In genomic region chr17:16442594-16443389, GRCh38 we compare ENCODE assay signal across 8 cellular contexts. TPM values are rescaled to one million over a fixed set of nuclear protein-coding genes. Genes with fewer than 3 reads are reported as not detected.
DNase-seq lines count a peak whose midpoint lies in the region; ATAC-seq and TF ChIP-seq lines count a peak whose summit lies in the region.

No MANE protein-coding gene starts in this region.

- H3K27me3 Mint-ChIP-seq in nephron progenitor cell (ENCODE audit: low read depth, poor library complexity), result no peaks in the 10 kb centered on the region

- H3K27me3 ChIP-seq in Loucy (ENCODE audit: insufficient read depth, low read length, poor library complexity, severe bottlenecking) (peaks cover 5% of the 10 kb centered on the region), foreskin keratinocyte (no peaks in the 10 kb centered on the region), colonic mucosa (no peaks in the 10 kb centered on the region)

- H3K4me1 ChIP-seq in Loucy (ENCODE audit: insufficient read depth, low read length, poor library complexity, severe bottlenecking) (peaks cover 36% of the 10 kb centered on the region), foreskin keratinocyte (peaks cover 3% of the 10 kb centered on the region), colonic mucosa (peaks cover 10% of the 10 kb centered on the region)

- peak overlapping the region; percentile 99 for H3K4me2 ChIP-seq in Loucy (ENCODE audit: low read depth, low read length, poor library complexity, severe bottlenecking)

- no peaks in the 10 kb centered on the region for H3K9me3 ChIP-seq in Loucy (ENCODE audit: insufficient read depth, low read depth, low read length)
- no peaks in the 10 kb centered on the region for H3K9me3 ChIP-seq in colonic mucosa

- H3K4me3 Mint-ChIP-seq in nephron progenitor cell, result peak overlapping the region; percentile 100

- intact Hi-C loops in colonic mucosa (cut with DNase I), result no loop called here

- H4K20me1 ChIP-seq in Loucy (ENCODE audit: insufficient read depth, low read length, poor library complexity, severe bottlenecking), result peaks cover 63% of the 10 kb centered on the region

- H3K9ac ChIP-seq in Loucy (ENCODE audit: low read depth, low read length, poor library complexity, severe bottlenecking) (peak overlapping the region; percentile 99), colonic mucosa (ENCODE audit: low read depth in 2 of 2, low read length in 2 of 2) (peak overlapping the region in 1 of 2 donors; percentile 43)

- no peaks in the 10 kb centered on the region for H3F3A ChIP-seq in Loucy (ENCODE audit: low read depth)

- ATAC-seq in activated naive CD4-positive, alpha-beta T cell treated with anti-CD3 and anti-CD28 coated beads, Interleukin-2, amount 50 U/mL, for 72 hours, result no peak
- no peak for ATAC-seq in foreskin keratinocyte

- H3K4me3 ChIP-seq in Loucy (ENCODE audit: low read length, poor library complexity, severe bottlenecking) (peak overlapping the region; percentile 83), colonic mucosa (no peak overlapping the region)

- peaks cover 55% of the 10 kb centered on the region for H3K36me3 ChIP-seq in Loucy (ENCODE audit: insufficient read depth, low read length)
- H3K36me3 ChIP-seq in colonic mucosa, result no peaks in the 10 kb centered on the region

- H3K27ac ChIP-seq in foreskin keratinocyte, result no peak overlapping the region
- no peak overlapping the region for H3K27ac ChIP-seq in colonic mucosa

- H3K36me3 Mint-ChIP-seq in activated naive CD4-positive, alpha-beta T cell treated with anti-CD3 and anti-CD28 coated beads, Interleukin-2, amount 50 U/mL, for 72 hours, result peaks cover 43 to 58% of the 10 kb centered on the region in 2 donors
- peaks cover 40% of the 10 kb centered on the region for H3K36me3 Mint-ChIP-seq in nephron progenitor cell (ENCODE audit: low read depth)

- no peak overlapping the region for H2AFZ ChIP-seq in Loucy (ENCODE audit: low read length)

- DNase-seq in DMS 273 (lab: John Stamatoyannopoulos, UW; ENCODE audit: unreplicated experiment), result peak; percentile 77
- no peak for DNase-seq in DMS 273 treated with DMSO at 0.1 percent for 48 hours (lab: John Stamatoyannopoulos, UW)
- no peak for DNase-seq in activated naive CD4-positive, alpha-beta T cell treated with anti-CD3 and anti-CD28 coated beads, Interleukin-2, amount 50 U/mL, for 72 hours (ENCODE audit: low spot score in 2 of 2)
- DNase-seq in nephron progenitor cell, result no peak
- DNase-seq in foreskin keratinocyte, result no peak
- DNase-seq in colonic mucosa, result no peak
- DNase-seq in NCI-H1048 (lab: John Stamatoyannopoulos, UW), result no peak

- H3K4me1 Mint-ChIP-seq in nephron progenitor cell, result peaks cover 61% of the 10 kb centered on the region

- TF ChIP-seq CTCF in Loucy (conservative IDR thresholded peaks at IDR 0.05; ENCODE audit: low read length) (no peak), nephron progenitor cell (IDR thresholded peaks at IDR 0.05) (no peak), foreskin keratinocyte (conservative IDR thresholded peaks at IDR 0.05) (no peak), colonic mucosa (IDR thresholded peaks at IDR 0.05) (no peak)

- H3K9me2 ChIP-seq in Loucy (replicated peaks; ENCODE audit: low read depth, low read length), result no peaks in the 10 kb centered on the region

- H3K9me3 Mint-ChIP-seq in activated naive CD4-positive, alpha-beta T cell treated with anti-CD3 and anti-CD28 coated beads, Interleukin-2, amount 50 U/mL, for 72 hours, result no peaks in the 10 kb centered on the region
- H3K9me3 Mint-ChIP-seq in nephron progenitor cell, result no peaks in the 10 kb centered on the region

- peak overlapping the region; percentile 99 to 100 for H3K27ac Mint-ChIP-seq in activated naive CD4-positive, alpha-beta T cell treated with anti-CD3 and anti-CD28 coated beads, Interleukin-2, amount 50 U/mL, for 72 hours
- H3K27ac Mint-ChIP-seq in nephron progenitor cell, result peak overlapping the region; percentile 92

- peaks cover 79% of the 10 kb centered on the region for H3K79me2 ChIP-seq in Loucy (ENCODE audit: insufficient read depth, low read length)

RNA-seq across cellular contexts. Expression of gene TRPV2, which starts 27.4 kb away (rescaled TPM):
- 10 to 100 TPM; 29.1 to 42.0 TPM for total RNA-seq in activated naive CD4-positive, alpha-beta T cell treated with anti-CD3 and anti-CD28 coated beads, Interleukin-2, amount 50 U/mL, for 72 hours
- total RNA-seq in foreskin keratinocyte (0.24 and 0.25 TPM in 2 replicates), colonic mucosa (1 to 10 TPM; 5.4 to 7.4 TPM)
- 0.10 and 0.11 TPM in 2 replicates for polyA plus RNA-seq in foreskin keratinocyte

RNA-seq across cellular contexts. Expression of gene LRRC75A, which starts 49.2 kb away (rescaled TPM):
- 1 to 10 TPM in 1 of 2 donors, under 1 TPM in 1; 0.41 to 1.4 TPM for total RNA-seq in activated naive CD4-positive, alpha-beta T cell treated with anti-CD3 and anti-CD28 coated beads, Interleukin-2, amount 50 U/mL, for 72 hours
- total RNA-seq in foreskin keratinocyte (not detected in 2 replicates), colonic mucosa (10 to 100 TPM; 43.2 to 49.4 TPM)
- polyA plus RNA-seq in foreskin keratinocyte, result 0.10 and 0.11 TPM in 2 replicates

Comparison
In these comparisons a context has a peak if more than half of its experiments do, and no peak if none do; other contexts are left out.
1. RNA of gene LRRC75A, which starts 49.2 kb away (total RNA-seq): 43.2 to 49.4 TPM in colonic mucosa; 0.41 to 1.4 TPM in activated naive CD4-positive, alpha-beta T cell treated with anti-CD3 and anti-CD28 coated beads, Interleukin-2, amount 50 U/mL, for 72 hours and not detected in foreskin keratinocyte; every median in the first group is over 10 times any median in the second.